24 cellular contexts compared by ENCODE assay signal in the genomic region with DNA sequence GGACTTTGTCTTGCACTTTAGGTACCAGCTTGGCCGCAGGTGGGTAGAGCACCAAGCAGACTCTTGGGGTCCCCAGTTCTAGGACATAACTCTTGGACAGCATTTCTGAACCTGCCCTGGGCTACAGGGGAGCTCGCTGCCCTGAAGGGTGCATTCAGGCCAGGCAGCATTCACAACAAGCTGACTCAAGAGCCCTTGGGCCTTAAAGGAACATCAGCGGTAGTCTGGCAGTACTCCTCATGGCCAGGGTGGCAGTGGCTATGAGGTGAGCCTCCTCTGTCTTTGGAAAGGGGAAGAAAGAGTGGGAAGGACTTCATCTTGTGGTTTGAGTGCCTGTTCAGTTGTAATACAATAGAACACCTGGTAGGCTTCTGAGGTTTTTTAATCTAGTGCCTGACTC.
"Had no signal": no experiment of that assay in that cellular context is flagged by ENCODE, and none has a peak within 500 bp of the region (broad histone marks: within the 10 kb centered on the region; RNA-seq: fewer than 3 reads in every experiment).

No MANE protein-coding gene starts in this region.

- H3K27ac ChIP-seq: breast epithelium, coronary artery, heart right ventricle, pancreas, stomach, suprapubic skin, transverse colon, vagina had no signal

- H3K27me3 ChIP-seq: breast epithelium, heart right ventricle, pancreas, stomach, suprapubic skin, transverse colon, vagina had no signal

- H3K4me1 ChIP-seq: breast epithelium, heart right ventricle, pancreas, stomach, suprapubic skin, transverse colon, vagina had no signal

- H3K4me3 ChIP-seq: breast epithelium, coronary artery, heart right ventricle, pancreas, stomach, suprapubic skin, transverse colon, vagina had no signal

- ATAC-seq: activated CD4-positive, alpha-beta T cell treated with anti-CD3 and anti-CD28 coated beads for 36 hours; activated T-cell treated with anti-CD3 and anti-CD28 coated beads, Interleukin-2, amount 50 U/mL, for 4 hours; heart right ventricle; pancreas; sciatic nerve; stimulated activated effector memory CD8-positive, alpha-beta T cell treated with anti-CD3 and anti-CD28 coated beads, Interleukin-12 subunit alpha, Interleukin-12 subunit beta, amount 100 ng/mL, for 72 hours had no signal

- H3K9me3 ChIP-seq: pancreas, stomach, suprapubic skin, transverse colon, vagina had no signal

- DNase-seq: activated B cell treated with CpG ODN at 0.5 μM for 24 hours; activated CD4-positive, alpha-beta T cell treated with anti-CD3 and anti-CD28 coated beads for 36 hours; activated CD4-positive, alpha-beta T cell treated with anti-CD3 and anti-CD28 coated beads, Interleukin-2, amount 50 U/mL, for 4 hours; activated CD8-positive, alpha-beta memory T cell treated with anti-CD3 and anti-CD28 coated beads for 24 hours; activated CD8-positive, alpha-beta memory T cell treated with anti-CD3 and anti-CD28 coated beads, Interleukin-2, amount 50 U/mL, for 4 hours; activated naive CD4-positive, alpha-beta T cell treated with Interleukin-2 at 50 U/mL for 16 hours; activated naive CD8-positive, alpha-beta T cell treated with anti-CD3 and anti-CD28 coated beads, Interleukin-2, amount 10 ng/mL, durations not matched to agents 7 days and 5 days; activated T-cell treated with anti-CD3 and anti-CD28 coated beads, Interleukin-2, amount 50 U/mL, for 4 hours; amniotic stem cell; cerebellar nuclear complex; heart right ventricle; pancreas; small intestine; stimulated activated CD4-positive, alpha-beta T cell treated with anti-CD3 and anti-CD28 coated beads, Interleukin-2, amount 100 ng/mL, for 24 hours; stomach; T-helper 1 cell; transverse colon had no signal

- FAIRE-seq: keratinocyte, pancreas, small intestine had no signal

- H3K36me3 ChIP-seq: breast epithelium, heart right ventricle, pancreas, stomach, suprapubic skin, transverse colon, vagina had no signal
